1 cellular context compared by ENCODE assay signal in genomic region chr4:7159923-7160322, GRCh38.
A peak's percentile ranks its signal among the peaks of the same experiment; 100 is the strongest.
TF ChIP-seq lines count a peak whose summit lies in the region.

No MANE protein-coding gene starts in this region.

TF ChIP-seq in HepG2, 621 proteins besides CTCF, POLR2A, EP300 and RAD21 (continued from another document and continues in another):
- TF ChIP-seq, protein P1, sequence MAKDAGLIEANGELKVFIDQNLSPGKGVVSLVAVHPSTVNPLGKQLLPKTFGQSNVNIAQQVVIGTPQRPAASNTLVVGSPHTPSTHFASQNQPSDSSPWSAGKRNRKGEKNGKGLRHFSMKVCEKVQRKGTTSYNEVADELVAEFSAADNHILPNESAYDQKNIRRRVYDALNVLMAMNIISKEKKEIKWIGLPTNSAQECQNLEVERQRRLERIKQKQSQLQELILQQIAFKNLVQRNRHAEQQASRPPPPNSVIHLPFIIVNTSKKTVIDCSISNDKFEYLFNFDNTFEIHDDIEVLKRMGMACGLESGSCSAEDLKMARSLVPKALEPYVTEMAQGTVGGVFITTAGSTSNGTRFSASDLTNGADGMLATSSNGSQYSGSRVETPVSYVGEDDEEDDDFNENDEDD (CRISPR knock-in tag; IDR thresholded peaks at IDR 0.05; ENCODE audit: borderline replicate concordance), result no peak
- TF ChIP-seq ZNF605 (CRISPR knock-in tag; IDR thresholded peaks at IDR 0.05), result no peak
- no peak for TF ChIP-seq ZNF709 (CRISPR knock-in tag; IDR thresholded peaks at IDR 0.05)
- TF ChIP-seq, protein P2, sequence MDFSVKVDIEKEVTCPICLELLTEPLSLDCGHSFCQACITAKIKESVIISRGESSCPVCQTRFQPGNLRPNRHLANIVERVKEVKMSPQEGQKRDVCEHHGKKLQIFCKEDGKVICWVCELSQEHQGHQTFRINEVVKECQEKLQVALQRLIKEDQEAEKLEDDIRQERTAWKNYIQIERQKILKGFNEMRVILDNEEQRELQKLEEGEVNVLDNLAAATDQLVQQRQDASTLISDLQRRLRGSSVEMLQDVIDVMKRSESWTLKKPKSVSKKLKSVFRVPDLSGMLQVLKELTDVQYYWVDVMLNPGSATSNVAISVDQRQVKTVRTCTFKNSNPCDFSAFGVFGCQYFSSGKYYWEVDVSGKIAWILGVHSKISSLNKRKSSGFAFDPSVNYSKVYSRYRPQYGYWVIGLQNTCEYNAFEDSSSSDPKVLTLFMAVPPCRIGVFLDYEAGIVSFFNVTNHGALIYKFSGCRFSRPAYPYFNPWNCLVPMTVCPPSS (IDR thresholded peaks at IDR 0.05), result no peak
- TF ChIP-seq TFAP4 (IDR thresholded peaks at IDR 0.05; ENCODE audit: borderline replicate concordance, low read depth), result peak; percentile 76
- TF ChIP-seq ZNF343 (CRISPR knock-in tag; IDR thresholded peaks at IDR 0.05), result no peak
- TF ChIP-seq ZNF644 (CRISPR knock-in tag; IDR thresholded peaks at IDR 0.05; ENCODE audit: low read depth), result peak; percentile 88
- TF ChIP-seq, protein P3, sequence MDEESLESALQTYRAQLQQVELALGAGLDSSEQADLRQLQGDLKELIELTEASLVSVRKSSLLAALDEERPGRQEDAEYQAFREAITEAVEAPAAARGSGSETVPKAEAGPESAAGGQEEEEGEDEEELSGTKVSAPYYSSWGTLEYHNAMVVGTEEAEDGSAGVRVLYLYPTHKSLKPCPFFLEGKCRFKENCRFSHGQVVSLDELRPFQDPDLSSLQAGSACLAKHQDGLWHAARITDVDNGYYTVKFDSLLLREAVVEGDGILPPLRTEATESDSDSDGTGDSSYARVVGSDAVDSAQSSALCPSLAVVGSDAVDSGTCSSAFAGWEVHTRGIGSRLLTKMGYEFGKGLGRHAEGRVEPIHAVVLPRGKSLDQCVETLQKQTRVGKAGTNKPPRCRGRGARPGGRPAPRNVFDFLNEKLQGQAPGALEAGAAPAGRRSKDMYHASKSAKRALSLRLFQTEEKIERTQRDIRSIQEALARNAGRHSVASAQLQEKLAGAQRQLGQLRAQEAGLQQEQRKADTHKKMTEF (CRISPR knock-in tag; IDR thresholded peaks at IDR 0.05), result no peak
- no peak for TF ChIP-seq ZNF441 (CRISPR knock-in tag; IDR thresholded peaks at IDR 0.05; ENCODE audit: borderline replicate concordance)
- TF ChIP-seq TP53 (CRISPR knock-in tag; conservative IDR thresholded peaks at IDR 0.05), result no peak
- TF ChIP-seq HNF1B (CRISPR knock-in tag; IDR thresholded peaks at IDR 0.05), result peak; percentile 88
- TF ChIP-seq FOXK1 (CRISPR knock-in tag; IDR thresholded peaks at IDR 0.05; ENCODE audit: borderline replicate concordance, low read depth), result 0 out of 2 replicates have a peak, but pooled peaks have one; percentile 14
- TF ChIP-seq TGIF2 (CRISPR knock-in tag; IDR thresholded peaks at IDR 0.05), result no peak
- TF ChIP-seq, protein P4, sequence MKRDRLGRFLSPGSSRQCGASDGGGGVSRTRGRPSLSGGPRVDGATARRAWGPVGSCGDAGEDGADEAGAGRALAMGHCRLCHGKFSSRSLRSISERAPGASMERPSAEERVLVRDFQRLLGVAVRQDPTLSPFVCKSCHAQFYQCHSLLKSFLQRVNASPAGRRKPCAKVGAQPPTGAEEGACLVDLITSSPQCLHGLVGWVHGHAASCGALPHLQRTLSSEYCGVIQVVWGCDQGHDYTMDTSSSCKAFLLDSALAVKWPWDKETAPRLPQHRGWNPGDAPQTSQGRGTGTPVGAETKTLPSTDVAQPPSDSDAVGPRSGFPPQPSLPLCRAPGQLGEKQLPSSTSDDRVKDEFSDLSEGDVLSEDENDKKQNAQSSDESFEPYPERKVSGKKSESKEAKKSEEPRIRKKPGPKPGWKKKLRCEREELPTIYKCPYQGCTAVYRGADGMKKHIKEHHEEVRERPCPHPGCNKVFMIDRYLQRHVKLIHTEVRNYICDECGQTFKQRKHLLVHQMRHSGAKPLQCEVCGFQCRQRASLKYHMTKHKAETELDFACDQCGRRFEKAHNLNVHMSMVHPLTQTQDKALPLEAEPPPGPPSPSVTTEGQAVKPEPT (CRISPR knock-in tag; IDR thresholded peaks at IDR 0.05; ENCODE audit: low read depth), result no peak
- TF ChIP-seq THYN1 (CRISPR knock-in tag; IDR thresholded peaks at IDR 0.05; ENCODE audit: borderline replicate concordance, low read depth), result no peak
- TF ChIP-seq ZNF292 (CRISPR knock-in tag; IDR thresholded peaks at IDR 0.05; ENCODE audit: borderline replicate concordance, low read depth), result no peak
- TF ChIP-seq, protein P5, sequence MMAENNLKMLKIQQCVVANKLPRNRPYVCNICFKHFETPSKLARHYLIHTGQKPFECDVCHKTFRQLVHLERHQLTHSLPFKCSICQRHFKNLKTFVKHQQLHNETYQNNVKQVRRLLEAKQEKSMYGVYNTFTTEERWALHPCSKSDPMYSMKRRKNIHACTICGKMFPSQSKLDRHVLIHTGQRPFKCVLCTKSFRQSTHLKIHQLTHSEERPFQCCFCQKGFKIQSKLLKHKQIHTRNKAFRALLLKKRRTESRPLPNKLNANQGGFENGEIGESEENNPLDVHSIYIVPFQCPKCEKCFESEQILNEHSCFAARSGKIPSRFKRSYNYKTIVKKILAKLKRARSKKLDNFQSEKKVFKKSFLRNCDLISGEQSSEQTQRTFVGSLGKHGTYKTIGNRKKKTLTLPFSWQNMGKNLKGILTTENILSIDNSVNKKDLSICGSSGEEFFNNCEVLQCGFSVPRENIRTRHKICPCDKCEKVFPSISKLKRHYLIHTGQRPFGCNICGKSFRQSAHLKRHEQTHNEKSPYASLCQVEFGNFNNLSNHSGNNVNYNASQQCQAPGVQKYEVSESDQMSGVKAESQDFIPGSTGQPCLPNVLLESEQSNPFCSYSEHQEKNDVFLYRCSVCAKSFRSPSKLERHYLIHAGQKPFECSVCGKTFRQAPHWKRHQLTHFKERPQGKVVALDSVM (CRISPR knock-in tag; IDR thresholded peaks at IDR 0.05), result peak; percentile 53; the same call in 1 of the 2 replicates
- TF ChIP-seq MAX (IDR thresholded peaks at IDR 0.05), result peak; percentile 54
- no peak for TF ChIP-seq MBNL3 (CRISPR knock-in tag; conservative IDR thresholded peaks at IDR 0.05)
- no peak for TF ChIP-seq GMEB2 (CRISPR knock-in tag; IDR thresholded peaks at IDR 0.05; ENCODE audit: low read depth)
- 0 out of 2 replicates have a peak, but pooled peaks have one; percentile 26 for TF ChIP-seq NR2F6 (IDR thresholded peaks at IDR 0.05)
- TF ChIP-seq NR2F6 (CRISPR knock-in tag; IDR thresholded peaks at IDR 0.05), result peak; percentile 34; the same call in 1 of the 2 replicates
- 0 out of 2 replicates have a peak, but pooled peaks have one; percentile 18 for TF ChIP-seq FOXJ3 (CRISPR knock-in tag; IDR thresholded peaks at IDR 0.05; ENCODE audit: borderline replicate concordance)
- no peak for TF ChIP-seq NFATC3 (CRISPR knock-in tag; IDR thresholded peaks at IDR 0.05)
- TF ChIP-seq IRF9 (CRISPR knock-in tag; IDR thresholded peaks at IDR 0.05; ENCODE audit: borderline replicate concordance), result no peak
- TF ChIP-seq BATF2 (CRISPR knock-in tag; IDR thresholded peaks at IDR 0.05), result no peak
- no peak for TF ChIP-seq NR2F1 (CRISPR knock-in tag; IDR thresholded peaks at IDR 0.05)
- no peak for TF ChIP-seq KMT2B (CRISPR knock-in tag; IDR thresholded peaks at IDR 0.05)
- no peak for TF ChIP-seq ZNF7 (CRISPR knock-in tag; IDR thresholded peaks at IDR 0.05)
- no peak for TF ChIP-seq ZNF816 (CRISPR knock-in tag; IDR thresholded peaks at IDR 0.05; ENCODE audit: borderline replicate concordance)
- TF ChIP-seq, protein P6, sequence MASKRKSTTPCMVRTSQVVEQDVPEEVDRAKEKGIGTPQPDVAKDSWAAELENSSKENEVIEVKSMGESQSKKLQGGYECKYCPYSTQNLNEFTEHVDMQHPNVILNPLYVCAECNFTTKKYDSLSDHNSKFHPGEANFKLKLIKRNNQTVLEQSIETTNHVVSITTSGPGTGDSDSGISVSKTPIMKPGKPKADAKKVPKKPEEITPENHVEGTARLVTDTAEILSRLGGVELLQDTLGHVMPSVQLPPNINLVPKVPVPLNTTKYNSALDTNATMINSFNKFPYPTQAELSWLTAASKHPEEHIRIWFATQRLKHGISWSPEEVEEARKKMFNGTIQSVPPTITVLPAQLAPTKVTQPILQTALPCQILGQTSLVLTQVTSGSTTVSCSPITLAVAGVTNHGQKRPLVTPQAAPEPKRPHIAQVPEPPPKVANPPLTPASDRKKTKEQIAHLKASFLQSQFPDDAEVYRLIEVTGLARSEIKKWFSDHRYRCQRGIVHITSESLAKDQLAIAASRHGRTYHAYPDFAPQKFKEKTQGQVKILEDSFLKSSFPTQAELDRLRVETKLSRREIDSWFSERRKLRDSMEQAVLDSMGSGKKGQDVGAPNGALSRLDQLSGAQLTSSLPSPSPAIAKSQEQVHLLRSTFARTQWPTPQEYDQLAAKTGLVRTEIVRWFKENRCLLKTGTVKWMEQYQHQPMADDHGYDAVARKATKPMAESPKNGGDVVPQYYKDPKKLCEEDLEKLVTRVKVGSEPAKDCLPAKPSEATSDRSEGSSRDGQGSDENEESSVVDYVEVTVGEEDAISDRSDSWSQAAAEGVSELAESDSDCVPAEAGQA (IDR thresholded peaks at IDR 0.05; ENCODE audit: low read depth), result no peak
- TF ChIP-seq, protein P6 (CRISPR knock-in tag; IDR thresholded peaks at IDR 0.05; ENCODE audit: borderline replicate concordance), result no peak
- TF ChIP-seq MED13 (CRISPR knock-in tag; IDR thresholded peaks at IDR 0.05), result no peak
- no peak for TF ChIP-seq ZNF577 (CRISPR knock-in tag; IDR thresholded peaks at IDR 0.05; ENCODE audit: borderline replicate concordance, low read depth)
- no peak for TF ChIP-seq ZNF263 (CRISPR knock-in tag; IDR thresholded peaks at IDR 0.05)
- no peak for TF ChIP-seq ZNF775 (CRISPR knock-in tag; IDR thresholded peaks at IDR 0.05; ENCODE audit: borderline replicate concordance)
- no peak for TF ChIP-seq SP5 (CRISPR knock-in tag; IDR thresholded peaks at IDR 0.05; ENCODE audit: borderline replicate concordance, low read depth)
- no peak for TF ChIP-seq NCOA2 (CRISPR knock-in tag; IDR thresholded peaks at IDR 0.05)
- TF ChIP-seq EED (CRISPR knock-in tag; IDR thresholded peaks at IDR 0.05), result no peak
